In the genomic region with DNA sequence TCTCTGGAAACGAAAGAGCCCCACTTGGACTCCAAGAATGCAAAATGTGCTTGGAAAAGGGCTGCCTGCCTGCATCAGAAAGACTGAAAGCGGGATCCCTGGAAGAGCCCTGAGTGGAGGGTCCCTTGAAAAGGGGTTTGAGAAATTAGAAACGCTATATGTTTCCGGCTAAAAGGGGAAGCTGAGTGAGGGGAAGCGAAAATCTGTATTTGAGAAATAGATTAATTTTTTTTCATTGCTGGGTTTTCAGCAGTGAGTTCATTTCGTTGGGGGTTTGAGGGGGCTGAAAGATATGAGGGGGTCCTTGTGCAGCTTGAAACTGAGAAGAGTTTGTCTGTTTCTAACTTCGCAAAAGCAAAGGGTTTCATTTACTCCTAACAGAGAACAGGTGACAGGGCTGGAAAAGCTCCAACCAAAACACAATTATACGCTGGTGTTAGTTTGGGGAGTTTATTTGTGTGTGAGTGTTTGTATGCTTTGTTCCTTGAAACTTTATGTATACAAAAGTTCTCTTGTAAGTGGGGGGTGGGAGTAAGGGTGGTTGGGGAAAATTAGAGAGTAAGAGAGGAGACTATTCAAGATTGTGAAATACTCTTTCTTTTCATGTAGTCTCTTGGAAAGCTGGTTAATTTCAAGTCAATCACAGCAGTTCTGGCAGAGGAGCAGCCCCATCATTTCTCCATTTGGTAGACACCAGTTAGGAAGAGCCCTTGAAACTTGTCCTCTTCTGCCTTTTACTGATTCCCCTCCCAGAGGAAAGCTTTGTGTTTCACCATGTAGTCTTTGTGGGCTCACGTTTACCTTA, we compare ENCODE assay signal across 9 cellular contexts. TPM values are rescaled to one million over a fixed set of nuclear protein-coding genes. Genes with fewer than 3 reads are reported as not detected.
DNase-seq lines count a peak whose midpoint lies in the region; ATAC-seq, FAIRE-seq and TF ChIP-seq lines count a peak whose summit lies in the region.
"Had no signal": no experiment of that assay in that cellular context is flagged by ENCODE, and none has a peak within 500 bp of the region (broad histone marks: within the 10 kb centered on the region; RNA-seq: fewer than 3 reads in every experiment).

No MANE protein-coding gene starts in this region.

- H3K9me3 Mint-ChIP-seq in natural killer cell, result no peaks in the 10 kb centered on the region

- H3K9me3 ChIP-seq in H1 (ENCODE audit: insufficient read depth in 2 of 2, low read depth in 1 of 2, low read length in 1 of 2), result no peaks in the 10 kb centered on the region

- H3K4ac ChIP-seq in H1 (replicated peaks; ENCODE audit: insufficient read length, low read depth, low read length), result no peak overlapping the region

- H3K36me3 Mint-ChIP-seq in natural killer cell, result no peaks in the 10 kb centered on the region

- no peaks in the 10 kb centered on the region for H3K27me3 Mint-ChIP-seq in natural killer cell (ENCODE audit: low read depth in 2 of 2)

- ATAC-seq in GM19023 (IDR thresholded peaks at IDR 0.05; ENCODE audit: unreplicated experiment) (peak; percentile 9), natural killer cell (no peak), HG03469 (IDR thresholded peaks at IDR 0.05; ENCODE audit: unreplicated experiment) (no peak)

- H4K91ac ChIP-seq in H1 (replicated peaks; ENCODE audit: insufficient read length, low read length), result no peak overlapping the region

- no peak for TF ChIP-seq EP300 in H1 (IDR thresholded peaks at IDR 0.05; ENCODE audit: borderline replicate concordance in 1 of 2, low read depth in 2 of 2, low read length in 2 of 2)

- H3K4me3 ChIP-seq in H1 (ENCODE audit: extremely low read depth in 1 of 4, insufficient read depth in 2 of 4, low read depth in 3 of 4, low read length in 4 of 4), result peak overlapping the region; percentile 27 to 72 (median 56)

- peak overlapping the region; percentile 80 for H3K4me3 Mint-ChIP-seq in natural killer cell

- peak overlapping the region; percentile 81 to 89 for H3K4me2 ChIP-seq in H1 (ENCODE audit: insufficient read depth in 1 of 2, low read depth in 2 of 2, low read length in 2 of 2)

- no peaks in the 10 kb centered on the region for H3K36me3 ChIP-seq in H1 (ENCODE audit: control insufficient read depth in 2 of 4, insufficient read depth in 4 of 4, low read length in 3 of 4)

- POLR2A ChIA-PET in H1 (lab: Charles Lee; ENCODE audit: partially characterized antibody), result interaction anchor here (1.1 to 2.7 kb wide), 4 partner anchors 10 to 88 kb away, joined by 3 to 6 read pairs (median 3); no protein-coding TSS in a partner anchor

- H3K56ac ChIP-seq in H1 (replicated peaks; ENCODE audit: insufficient read length, low read depth, low read length), result no peak overlapping the region

- FAIRE-seq in H1 (lab: Jason Lieb, UNC), result no peak
- FAIRE-seq: TTC549 had no signal

- peak overlapping the region; percentile 55 to 79 for H3K27ac Mint-ChIP-seq in natural killer cell

- H4K20me1 ChIP-seq in H1 (replicated peaks in 1 of 2; ENCODE audit: control insufficient read depth in 1 of 2, insufficient read depth in 2 of 2, low read length in 2 of 2), result no peaks in the 10 kb centered on the region

- H2BK15ac ChIP-seq in H1 (ENCODE audit: low read length), result no peak overlapping the region

- no peak for TF ChIP-seq POLR2A in H1 (IDR thresholded peaks at IDR 0.05; ENCODE audit: control extremely low read depth in 1 of 2, low read depth in 2 of 2, low read length in 2 of 2)

- DNase-seq in NOMO-1 treated with dmso at 0.1 percent for 144 hours (lab: John Stamatoyannopoulos, UW; ENCODE audit: unreplicated experiment), result peak; percentile 29
- DNase-seq in H1 (ENCODE audit: low read depth in 1 of 2, low spot score in 2 of 2), result no peak
- DNase-seq in natural killer cell, result no peak
- no peak for DNase-seq in cerebellar nuclear complex (lab: John Stamatoyannopoulos, UW)
- DNase-seq in activated CD4-positive, CD25-positive, alpha-beta regulatory T cell (lab: John Stamatoyannopoulos, UW), result no peak
- DNase-seq in NCI-H1436 treated with DMSO at 0.1 percent for 48 hours (lab: John Stamatoyannopoulos, UW), result no peak

- H2BK120ac ChIP-seq in H1 (replicated peaks; ENCODE audit: low read depth, low read length), result no peak overlapping the region

- peak overlapping the region; percentile 17; the same call in 1 of the 2 replicates for H3K18ac ChIP-seq in H1 (ENCODE audit: extremely low read depth, low read length)

- no peak for TF ChIP-seq RAD21 in H1 (IDR thresholded peaks at IDR 0.05 in 1 of 2, conservative IDR thresholded peaks at IDR 0.05 in 1 of 2; ENCODE audit: low read depth in 2 of 2, low read length in 2 of 2)

- H2BK12ac ChIP-seq in H1 (ENCODE audit: low read depth, low read length), result no peak overlapping the region

- 0 out of 2 replicates have a peak overlapping the region, but pooled peaks have one; percentile 26 for H2BK5ac ChIP-seq in H1 (ENCODE audit: low read depth, low read length)

- CTCF ChIA-PET in H1 (lab: Charles Lee; ENCODE audit: partially characterized antibody), result interaction anchor here (0.6 to 2.2 kb wide), 7 partner anchors 10 to 56 kb away, joined by 3 to 12 read pairs (median 3); no protein-coding TSS in a partner anchor

- H3K27me3 ChIP-seq in H1 (replicated peaks in 1 of 4; ENCODE audit: control insufficient read depth in 3 of 4, extremely low read depth in 1 of 4, insufficient read depth in 3 of 4, low read length in 3 of 4), result 0 out of 7 replicates have a peak, but pooled peaks cover 0 to 3% (median 1%) of the 10 kb centered on the region in 4 experiments

- H3K4me1 Mint-ChIP-seq in natural killer cell, result peaks cover 87 to 89% of the 10 kb centered on the region in 2 donors

- H2AK5ac ChIP-seq in H1 (ENCODE audit: low read depth, low read length), result no peak overlapping the region

- H2AFZ ChIP-seq in H1 (ENCODE audit: low read length), result 0 out of 2 replicates have a peak overlapping the region, but pooled peaks have one; percentile 33

- H3K9ac ChIP-seq in H1 (replicated peaks in 1 of 4; ENCODE audit: extremely low read depth in 1 of 4, low read depth in 3 of 4, low read length in 3 of 4), result peak overlapping the region in 2 of 4 experiments; percentile 49 to 78; a peak in 1 of 7 replicates

- H3K27ac ChIP-seq in H1 (ENCODE audit: low read depth, low read length), result no peak overlapping the region

- no peak for TF ChIP-seq CTCF in H1 (IDR thresholded peaks at IDR 0.05; ENCODE audit: control extremely low read depth in 1 of 3, insufficient read depth in 1 of 3, low read depth in 1 of 3, low read length in 3 of 3)
- TF ChIP-seq CTCF in natural killer cell (IDR thresholded peaks at IDR 0.05), result no peak

- H4K8ac ChIP-seq in H1 (ENCODE audit: extremely low read depth, insufficient read depth, low read length), result no peak overlapping the region

- H3K79me2 ChIP-seq in H1 (ENCODE audit: control insufficient read depth in 1 of 2, insufficient read depth in 2 of 2, low read length in 2 of 2), result peaks cover 0 to 25% of the 10 kb centered on the region in 2 experiments; a peak in 2 of 4 replicates

- peaks cover 2 to 21% (median 15%) of the 10 kb centered on the region in 4 experiments; a peak in 5 of 7 replicates for H3K4me1 ChIP-seq in H1 (replicated peaks in 1 of 4; ENCODE audit: control insufficient read depth in 3 of 4, insufficient read depth in 4 of 4, low read length in 3 of 4)

- WGBS in H1 (ENCODE audit: extremely low coverage in 1 of 2, insufficient coverage in 1 of 2, insufficient read length in 1 of 2, insufficient replicate concordance in 2 of 2, low coverage in 1 of 2, low lambda C conversion rate in 2 of 2, missing lambda C conversion rate in 1 of 2), 2 experiments, result 16% methylated on average over 8 of the region's 9 CpGs; no CpG with 5 or more reads in 1 of the 2 experiments

- no peak overlapping the region for H2BK20ac ChIP-seq in H1 (ENCODE audit: low read length)

- no peaks in the 10 kb centered on the region for H3K79me1 ChIP-seq in H1 (ENCODE audit: low read depth, low read length)

- H3K23ac ChIP-seq in H1 (ENCODE audit: insufficient read length), result no peak overlapping the region

- peaks cover 10% of the 10 kb centered on the region for H3K23me2 ChIP-seq in H1 (ENCODE audit: low read depth, low read length)

- no peak overlapping the region for H4K5ac ChIP-seq in H1 (ENCODE audit: insufficient read length, low read depth, low read length)

- no peak overlapping the region for H3K14ac ChIP-seq in H1 (ENCODE audit: insufficient read length)

- intact Hi-C loops in natural killer cell (cut with micrococcal nuclease), result loop anchor here (5.0 kb wide), 1 partner anchor 39 kb away; no protein-coding TSS in a partner anchor

RNA-seq across cellular contexts. Expression of gene TNFAIP8, which starts 0.8 kb away (rescaled TPM):
- total RNA-seq in H1 (2021; fragmentation: NEBNext Ultra II Directional; extraction: Animal tissue kit (Norgen Biotek cat#: 25700)), result 17.8 and 19.3 TPM in 2 replicates
- 9.4 and 12.4 TPM in 2 replicates for polyA plus RNA-seq in H1 (2011; rRNA removed)
- polyA plus RNA-seq in H1 (2011; cell fraction: cytosol; rRNA removed), result 15.9 TPM
- polyA plus RNA-seq in H1 (2011; cell fraction: nucleus; rRNA removed), result 10.8 TPM
- polyA plus RNA-seq in H1 (2012, experiment 1 of 2), result 15.0 to 23.2 TPM (median 17.1 TPM) in 4 replicates
- 2.8 TPM for polyA plus RNA-seq in H1 (2012, experiment 2 of 2)
- 12.1 TPM for polyA plus RNA-seq in H1 (2013, experiment 1 of 2)
- 12.9 TPM for polyA plus RNA-seq in H1 (2013, experiment 2 of 2)
- 11.5 and 12.8 TPM in 2 replicates for polyA minus RNA-seq in H1 (2011; rRNA and poly(A)+ RNA removed)
- polyA minus RNA-seq in H1 (2011; cell fraction: cytosol; rRNA and poly(A)+ RNA removed), result 19.8 TPM
- polyA minus RNA-seq in H1 (2011; cell fraction: nucleus; rRNA and poly(A)+ RNA removed), result 19.0 TPM
- 10 to 100 TPM; 47.6 to 87.5 (median 76.3) TPM for total RNA-seq in natural killer cell
